Comparison of ENCODE assay signal across 1 cellular context in genomic region chr20:45771182-45771759, GRCh38.
TF ChIP-seq lines count a peak whose summit lies in the region.

No MANE protein-coding gene starts in this region.

TF ChIP-seq in H1, 55 proteins besides CTCF, POLR2A, EP300 and RAD21:
- no peak for TF ChIP-seq CBX8 (IDR thresholded peaks at IDR 0.05; ENCODE audit: borderline replicate concordance, low read depth, low read length)
- no peak for TF ChIP-seq SUZ12 (IDR thresholded peaks at IDR 0.05; ENCODE audit: low read length)
- no peak for TF ChIP-seq YY1 (IDR thresholded peaks at IDR 0.05; ENCODE audit: low read depth, low read length)
- no peak for TF ChIP-seq HDAC6 (IDR thresholded peaks at IDR 0.05; ENCODE audit: low read depth, low read length)
- TF ChIP-seq TCF12 (IDR thresholded peaks at IDR 0.05; ENCODE audit: low read depth, low read length), result no peak
- TF ChIP-seq E2F6 (IDR thresholded peaks at IDR 0.05), result no peak
- TF ChIP-seq EZH2 (IDR thresholded peaks at IDR 0.05; ENCODE audit: low read depth, low read length, severe bottlenecking), result no peak
- no peak for TF ChIP-seq SAP30 (IDR thresholded peaks at IDR 0.05; ENCODE audit: insufficient read depth, insufficient replicate concordance, low read length)
- TF ChIP-seq KDM4A (IDR thresholded peaks at IDR 0.05; ENCODE audit: low read depth, low read length, severe bottlenecking), result no peak
- TF ChIP-seq KDM1A (IDR thresholded peaks at IDR 0.05; ENCODE audit: borderline replicate concordance, low read length), result no peak
- no peak for TF ChIP-seq MAFK (IDR thresholded peaks at IDR 0.05; ENCODE audit: low read depth, low read length)
- no peak for TF ChIP-seq SIRT6 (IDR thresholded peaks at IDR 0.05; ENCODE audit: low read length)
- TF ChIP-seq KDM5A (IDR thresholded peaks at IDR 0.05; ENCODE audit: low read length), result no peak
- TF ChIP-seq HDAC2 (IDR thresholded peaks at IDR 0.05; ENCODE audit: borderline replicate concordance in 1 of 2, low read depth in 2 of 2, low read length in 2 of 2), result 0 out of 4 replicates have a peak, but pooled peaks of 1 of the 2 experiments have one; percentile 14
- TF ChIP-seq SRF (IDR thresholded peaks at IDR 0.05; ENCODE audit: low read depth, low read length), result no peak
- no peak for TF ChIP-seq JUN (IDR thresholded peaks at IDR 0.05; ENCODE audit: low read depth, low read length)
- TF ChIP-seq BCL11A (IDR thresholded peaks at IDR 0.05; ENCODE audit: low read depth in 2 of 2, low read length in 2 of 2), result no peak
- no peak for TF ChIP-seq TAF1 (IDR thresholded peaks at IDR 0.05; ENCODE audit: low read depth, low read length)
- TF ChIP-seq CTBP2 (IDR thresholded peaks at IDR 0.05; ENCODE audit: borderline replicate concordance, insufficient read depth, insufficient read length, low read length), result no peak
- no peak for TF ChIP-seq CEBPB (IDR thresholded peaks at IDR 0.05; ENCODE audit: low read depth, low read length)
- TF ChIP-seq GABPA (IDR thresholded peaks at IDR 0.05; ENCODE audit: borderline replicate concordance, insufficient read depth, low read length), result no peak
- no peak for TF ChIP-seq CHD1 (IDR thresholded peaks at IDR 0.05; ENCODE audit: low read depth, low read length)
- peak; percentile 79 for TF ChIP-seq ATF3 (IDR thresholded peaks at IDR 0.05; ENCODE audit: insufficient read depth, low read depth, low read length)
- no peak for TF ChIP-seq RBBP5 (IDR thresholded peaks at IDR 0.05; ENCODE audit: borderline replicate concordance, low read depth, low read length)
- TF ChIP-seq JUND (IDR thresholded peaks at IDR 0.05; ENCODE audit: low read length), result no peak
- 0 out of 2 replicates have a peak, but pooled peaks have one; percentile 37 for TF ChIP-seq TEAD4 (IDR thresholded peaks at IDR 0.05; ENCODE audit: low read depth, low read length)
- TF ChIP-seq SIX5 (IDR thresholded peaks at IDR 0.05; ENCODE audit: low read depth, low read length), result no peak
- TF ChIP-seq EGR1 (IDR thresholded peaks at IDR 0.05; ENCODE audit: borderline replicate concordance, low read depth, low read length), result no peak
- TF ChIP-seq CBX5 (IDR thresholded peaks at IDR 0.05; ENCODE audit: low read depth, low read length), result no peak
- peak; percentile 87; the same call in 1 of the 2 replicates for TF ChIP-seq RXRA (IDR thresholded peaks at IDR 0.05; ENCODE audit: insufficient read depth, low read depth, low read length)
- TF ChIP-seq BRCA1 (IDR thresholded peaks at IDR 0.05; ENCODE audit: low read depth, low read length), result no peak
- no peak for TF ChIP-seq POU5F1 (IDR thresholded peaks at IDR 0.05; ENCODE audit: low read depth, low read length)
- TF ChIP-seq SIN3A (conservative IDR thresholded peaks at IDR 0.05 in 1 of 2, IDR thresholded peaks at IDR 0.05 in 1 of 2; ENCODE audit: low read depth in 1 of 2, low read length in 2 of 2), result 0 out of 4 replicates have a peak, but pooled peaks of 1 of the 2 experiments have one; percentile 46
- no peak for TF ChIP-seq ATF2 (IDR thresholded peaks at IDR 0.05; ENCODE audit: low read length)
- TF ChIP-seq NANOG (IDR thresholded peaks at IDR 0.05; ENCODE audit: insufficient read depth, low read depth, low read length, poor library complexity, severe bottlenecking), result no peak
- TF ChIP-seq ZNF274 (IDR thresholded peaks at IDR 0.05; ENCODE audit: borderline replicate concordance, extremely low read depth, low read length), result no peak
- TF ChIP-seq PHF8 (conservative IDR thresholded peaks at IDR 0.05; ENCODE audit: low read depth, low read length), result no peak
- no peak for TF ChIP-seq RFX5 (IDR thresholded peaks at IDR 0.05; ENCODE audit: borderline replicate concordance, low read depth, low read length)
- TF ChIP-seq SP1 (IDR thresholded peaks at IDR 0.05; ENCODE audit: low read depth, low read length), result no peak
- peak; percentile 86 for TF ChIP-seq USF2 (IDR thresholded peaks at IDR 0.05; ENCODE audit: low read length)
- no peak for TF ChIP-seq SP4 (IDR thresholded peaks at IDR 0.05; ENCODE audit: low read length)
- TF ChIP-seq BACH1 (IDR thresholded peaks at IDR 0.05; ENCODE audit: low read length), result no peak
- no peak for TF ChIP-seq TBP (IDR thresholded peaks at IDR 0.05; ENCODE audit: low read depth, low read length)
- no peak for TF ChIP-seq POLR2AphosphoS5 (IDR thresholded peaks at IDR 0.05; ENCODE audit: low read depth, low read length)
- TF ChIP-seq NRF1 (IDR thresholded peaks at IDR 0.05; ENCODE audit: low read depth, low read length), result no peak
- TF ChIP-seq GTF2F1 (IDR thresholded peaks at IDR 0.05; ENCODE audit: borderline replicate concordance, low read depth, low read length), result no peak
- TF ChIP-seq FOSL1 (IDR thresholded peaks at IDR 0.05; ENCODE audit: insufficient read depth, low read depth, low read length), result no peak
- no peak for TF ChIP-seq CHD2 (IDR thresholded peaks at IDR 0.05; ENCODE audit: low read length)
- no peak for TF ChIP-seq ASH2L (IDR thresholded peaks at IDR 0.05; ENCODE audit: low read length)
- TF ChIP-seq TAF7 (optimal IDR thresholded peaks at IDR 0.05; ENCODE audit: borderline replicate concordance, low read depth, low read length), result no peak
- TF ChIP-seq CREB1 (IDR thresholded peaks at IDR 0.05), result no peak
- peak; percentile 66; the same call in 1 of the 2 replicates for TF ChIP-seq MAX (IDR thresholded peaks at IDR 0.05)
- TF ChIP-seq CHD7 (IDR thresholded peaks at IDR 0.05; ENCODE audit: insufficient replicate concordance, low read length), result no peak
- no peak for TF ChIP-seq RNF2 (IDR thresholded peaks at IDR 0.05; ENCODE audit: borderline replicate concordance, low read depth, low read length, missing control alignments, poor library complexity, severe bottlenecking)
- TF ChIP-seq SP2 (IDR thresholded peaks at IDR 0.05; ENCODE audit: low read length), result no peak
